23 cellular contexts compared by ENCODE assay signal in genomic region chr16:88103011-88103410, GRCh38.
"Had no signal": no experiment of that assay in that cellular context is flagged by ENCODE, and none has a peak within 500 bp of the region (broad histone marks: within the 10 kb centered on the region; RNA-seq: fewer than 3 reads in every experiment).

No MANE protein-coding gene starts in this region.

- ATAC-seq: mucosa of descending colon; stimulated activated naive B cell treated with anti-CD40 and anti-IgM and Interleukin-4, amounts not matched to agents 10 μg/mL and 1 μg/mL and 100 μg/mL, for 72 hours had no signal

- H3K9me3 ChIP-seq: mucosa of descending colon, ovary, suprapubic skin, transverse colon had no signal

- H3K27ac Mint-ChIP-seq: immature natural killer cell; mesothelial cell of epicardium; nephron; stimulated activated naive B cell treated with anti-CD40 and anti-IgM and Interleukin-4, amounts not matched to agents 10 μg/mL and 1 μg/mL and 100 μg/mL, for 72 hours; stimulated activated naive CD8-positive, alpha-beta T cell treated with anti-CD3 and anti-CD28 coated beads, Interleukin-15, Interleukin-2, amounts not matched to agents 100 ng/mL and 50 ng/mL, for 24 hours had no signal

- H3K36me3 Mint-ChIP-seq: immature natural killer cell, mesothelial cell of epicardium, naive B cell had no signal

- FAIRE-seq: colon, frontal cortex had no signal

- H3K27ac ChIP-seq: dorsolateral prefrontal cortex, ovary, skin epidermis, suprapubic skin, transverse colon had no signal

- H3K27me3 ChIP-seq: ovary had no signal

- H3K36me3 ChIP-seq: ovary, suprapubic skin, transverse colon had no signal

- H3K4me3 Mint-ChIP-seq: immature natural killer cell; mesothelial cell of epicardium; naive B cell; stimulated activated naive B cell treated with anti-CD40 and anti-IgM and Interleukin-4, amounts not matched to agents 10 μg/mL and 1 μg/mL and 100 μg/mL, for 72 hours; stimulated activated naive CD8-positive, alpha-beta T cell treated with anti-CD3 and anti-CD28 coated beads, Interleukin-15, Interleukin-2, amounts not matched to agents 100 ng/mL and 50 ng/mL, for 24 hours had no signal

- H3K4me1 Mint-ChIP-seq: immature natural killer cell had no signal

- H3K9me3 Mint-ChIP-seq: immature natural killer cell; mesothelial cell of epicardium; stimulated activated naive CD8-positive, alpha-beta T cell treated with anti-CD3 and anti-CD28 coated beads, Interleukin-15, Interleukin-2, amounts not matched to agents 100 ng/mL and 50 ng/mL, for 24 hours had no signal

- DNase-seq: cerebellar nuclear complex; dorsolateral prefrontal cortex; effector CD4-positive, alpha-beta T cell; hypothalamus; immature natural killer cell; islet precursor cell; mesenchymal stem cell; naive B cell; occipital lobe; retina; stimulated activated CD4-positive, alpha-beta T cell treated with anti-CD3 and anti-CD28 coated beads, Interleukin-15, amount 100 ng/mL, for 24 hours; stimulated activated CD4-positive, alpha-beta T cell treated with anti-CD3 and anti-CD28 coated beads, Interleukin-2, amount 100 ng/mL, for 48 hours; stimulated activated naive B cell treated with anti-CD40 and anti-IgM and Interleukin-4, amounts not matched to agents 10 μg/mL and 1 μg/mL and 100 μg/mL, for 72 hours; transverse colon had no signal

- H3K4me3 ChIP-seq: dorsolateral prefrontal cortex, mucosa of descending colon, ovary, skin epidermis, suprapubic skin, transverse colon had no signal
